ENCODE assay signal across 8 cellular contexts in the genomic region with DNA sequence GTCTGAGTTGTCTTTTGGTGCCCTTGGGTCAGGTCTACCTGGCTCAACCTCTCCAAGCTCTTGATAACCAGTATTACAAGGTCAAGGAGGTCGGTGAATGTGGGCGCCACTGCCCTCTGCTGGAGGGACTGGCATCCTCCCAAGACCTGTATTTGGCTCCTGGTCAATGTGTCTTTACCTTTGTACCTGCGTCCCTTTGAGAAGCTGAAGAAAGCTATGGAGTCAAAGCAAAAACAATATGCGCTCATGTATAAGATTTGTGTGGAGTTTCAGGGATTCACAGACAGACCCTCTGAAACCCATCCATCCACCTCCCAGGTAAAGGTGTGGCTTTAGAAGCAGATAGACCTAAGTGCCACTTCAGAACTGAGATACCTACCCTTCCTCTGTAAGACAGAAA.
A peak's percentile ranks its signal among the peaks of the same experiment; 100 is the strongest.
DNase-seq lines count a peak whose midpoint lies in the region; ATAC-seq and TF ChIP-seq lines count a peak whose summit lies in the region.

No MANE protein-coding gene starts in this region.

- DNase-seq in CD8-positive, alpha-beta T cell = peak; percentile 58 to 87 (median 68)
- DNase-seq in HK-2 (ENCODE audit: unreplicated experiment) = peak; percentile 52
- DNase-seq in T follicular helper cell (ENCODE audit: low read depth) = peak; percentile 61
- DNase-seq in activated naive CD8-positive, alpha-beta T cell treated with anti-CD3 and anti-CD28 coated beads, Interleukin-2, amount 50 U/mL, for 24 hours = peak; percentile 82
- peak; percentile 65 to 67 (median 65) for DNase-seq in immature natural killer cell
- DNase-seq in stimulated activated CD4-positive, alpha-beta T cell treated with anti-CD3 and anti-CD28 coated beads, TNF-alpha, amount 100 ng/mL, for 4 hours (ENCODE audit: low read depth in 3 of 3) = peak; percentile 55 to 72 (median 63)

- no peak overlapping the region for H3K27ac ChIP-seq in CD8-positive, alpha-beta T cell (ENCODE audit: low read depth, low read length)

- H3K36me3 ChIP-seq in CD8-positive, alpha-beta T cell (ENCODE audit: insufficient read depth, low read length) = no peaks in the 10 kb centered on the region

- no peak overlapping the region for H3K27ac Mint-ChIP-seq in CD8-positive, alpha-beta T cell
- no peak overlapping the region for H3K27ac Mint-ChIP-seq in activated naive CD8-positive, alpha-beta T cell treated with anti-CD3 and anti-CD28 coated beads, Interleukin-2, amount 50 U/mL, for 24 hours
- H3K27ac Mint-ChIP-seq in immature natural killer cell = peak overlapping the region in 1 of 6 donors; percentile 49

- no peak overlapping the region for H3K4me3 Mint-ChIP-seq in CD8-positive, alpha-beta T cell
- H3K4me3 Mint-ChIP-seq in activated naive CD8-positive, alpha-beta T cell treated with anti-CD3 and anti-CD28 coated beads, Interleukin-2, amount 50 U/mL, for 24 hours = no peak overlapping the region
- H3K4me3 Mint-ChIP-seq in immature natural killer cell = no peak overlapping the region

- H3K4me1 ChIP-seq in CD8-positive, alpha-beta T cell (ENCODE audit: insufficient read depth, low read length) = no peaks in the 10 kb centered on the region

- H3K4me1 Mint-ChIP-seq in CD8-positive, alpha-beta T cell (ENCODE audit: low read depth) = peaks cover 8% of the 10 kb centered on the region
- H3K4me1 Mint-ChIP-seq in activated naive CD8-positive, alpha-beta T cell treated with anti-CD3 and anti-CD28 coated beads, Interleukin-2, amount 50 U/mL, for 24 hours = peaks cover 11% of the 10 kb centered on the region
- H3K4me1 Mint-ChIP-seq in immature natural killer cell = peaks cover 0 to 5% of the 10 kb centered on the region in 2 donors

- CTCF ChIA-PET in CD8-positive, alpha-beta T cell (lab: Charles Lee) = interaction anchor here (0.7 to 5.6 kb wide), 74 partner anchors 9 to 444 kb away, joined by 3 to 78 read pairs (median 5); a partner anchor contains a TSS

- no peaks in the 10 kb centered on the region for H3K27me3 Mint-ChIP-seq in CD8-positive, alpha-beta T cell (ENCODE audit: low read depth)
- H3K27me3 Mint-ChIP-seq in activated naive CD8-positive, alpha-beta T cell treated with anti-CD3 and anti-CD28 coated beads, Interleukin-2, amount 50 U/mL, for 24 hours = no peaks in the 10 kb centered on the region
- H3K27me3 Mint-ChIP-seq in immature natural killer cell (ENCODE audit: low read depth in 3 of 3) = no peaks in the 10 kb centered on the region

- H3K9me3 ChIP-seq in CD8-positive, alpha-beta T cell (ENCODE audit: low read length) = no peaks in the 10 kb centered on the region

- no peaks in the 10 kb centered on the region for H3K27me3 ChIP-seq in CD8-positive, alpha-beta T cell (ENCODE audit: insufficient read depth, low read length)

- no peaks in the 10 kb centered on the region for H3K36me3 Mint-ChIP-seq in CD8-positive, alpha-beta T cell
- no peaks in the 10 kb centered on the region for H3K36me3 Mint-ChIP-seq in activated naive CD8-positive, alpha-beta T cell treated with anti-CD3 and anti-CD28 coated beads, Interleukin-2, amount 50 U/mL, for 24 hours (ENCODE audit: low read depth)
- H3K36me3 Mint-ChIP-seq in immature natural killer cell = no peaks in the 10 kb centered on the region

- intact Hi-C loops in CD8-positive, alpha-beta T cell (cut with DNase I, micrococcal nuclease) = loop anchor here (1.0 to 5.0 kb wide), 7 partner anchors 71 to 238 kb away; a partner anchor contains a TSS

- ATAC-seq in CD8-positive, alpha-beta T cell = peak; percentile 78
- ATAC-seq in activated naive CD8-positive, alpha-beta T cell treated with anti-CD3 and anti-CD28 coated beads, Interleukin-2, amount 50 U/mL, for 24 hours = peak; percentile 88
- ATAC-seq in HG02610 (IDR thresholded peaks at IDR 0.05; ENCODE audit: unreplicated experiment) = no peak
- ATAC-seq in GM18858 (IDR thresholded peaks at IDR 0.05; ENCODE audit: unreplicated experiment) = no peak

- POLR2A ChIA-PET in CD8-positive, alpha-beta T cell (lab: Charles Lee) = interaction anchor here (0.6 to 1.3 kb wide), 5 partner anchors 9 to 99 kb away, joined by 3 to 6 read pairs (median 3); a partner anchor contains a TSS

- H3K4me3 ChIP-seq in CD8-positive, alpha-beta T cell (ENCODE audit: low read depth, low read length) = no peak overlapping the region

- peak; percentile 87 for TF ChIP-seq CTCF in CD8-positive, alpha-beta T cell (IDR thresholded peaks at IDR 0.05)

- H3K9me3 Mint-ChIP-seq in CD8-positive, alpha-beta T cell = no peaks in the 10 kb centered on the region
- H3K9me3 Mint-ChIP-seq in activated naive CD8-positive, alpha-beta T cell treated with anti-CD3 and anti-CD28 coated beads, Interleukin-2, amount 50 U/mL, for 24 hours = no peaks in the 10 kb centered on the region
- H3K9me3 Mint-ChIP-seq in immature natural killer cell = no peaks in the 10 kb centered on the region

Comparison
In these comparisons a context has a peak if more than half of its experiments do, and no peak if none do; other contexts are left out.
1. ATAC-seq: peak in CD8-positive, alpha-beta T cell (single experiment) and activated naive CD8-positive, alpha-beta T cell treated with anti-CD3 and anti-CD28 coated beads, Interleukin-2, amount 50 U/mL, for 24 hours (single experiment); none in HG02610 (single experiment) and GM18858 (single experiment).
2. Peak in every context shown above with its lines, with median percentiles within 50 percentile points of each other: DNase-seq.